ENCODE assay signal across 24 cellular contexts in genomic region chr7:15011289-15011688, GRCh38.
"Had no signal": no experiment of that assay in that cellular context is flagged by ENCODE, and none has a peak within 500 bp of the region (broad histone marks: within the 10 kb centered on the region; RNA-seq: fewer than 3 reads in every experiment).

No MANE protein-coding gene starts in this region.

- H3K27me3 ChIP-seq: esophagus squamous epithelium, gastroesophageal sphincter, neutrophil, spleen, tibial artery, upper lobe of left lung, uterus had no signal

- H3K4me3 ChIP-seq: esophagus squamous epithelium, gastroesophageal sphincter, lung, psoas muscle, spleen, tibial artery, upper lobe of left lung, uterus had no signal

- DNase-seq: effector memory CD4-positive, alpha-beta T cell; esophagus squamous epithelium; foreskin fibroblast; glutamatergic neuron; left colon; left ventricle myocardium superior; naive thymus-derived CD4-positive, alpha-beta T cell; nephron progenitor cell; psoas muscle; retina; spleen; stimulated activated CD4-positive, alpha-beta T cell treated with anti-CD3 and anti-CD28 coated beads, Interleukin-15, amount 100 ng/mL, for 24 hours; stimulated activated CD4-positive, alpha-beta T cell treated with anti-CD3 and anti-CD28 coated beads, Interleukin-1b, Interleukin-23, amount 100 ng/mL, for 48 hours; stimulated activated CD4-positive, alpha-beta T cell treated with anti-CD3 and anti-CD28 coated beads, Interleukin-4, amount 100 ng/mL, for 24 hours; tibial artery; upper lobe of left lung; uterus had no signal

- H3K27ac ChIP-seq: epithelial cell of prostate, esophagus squamous epithelium, gastroesophageal sphincter, neutrophil, psoas muscle, spleen, tibial artery, upper lobe of left lung, uterus had no signal

- H3K4me3 Mint-ChIP-seq: naive thymus-derived CD4-positive, alpha-beta T cell; nephron progenitor cell; stimulated activated memory B cell treated with anti-CD40 and anti-IgM and Interleukin-4, amounts not matched to agents 10 μg/mL and 1 μg/mL and 100 μg/mL, for 72 hours; stimulated activated naive CD8-positive, alpha-beta T cell treated with anti-CD3 and anti-CD28 coated beads, Interleukin-15, Interleukin-2, amounts not matched to agents 100 ng/mL and 50 ng/mL, for 24 hours had no signal

- H3K36me3 ChIP-seq: esophagus squamous epithelium, gastroesophageal sphincter, neutrophil, spleen, tibial artery, upper lobe of left lung, uterus had no signal

- H3K27ac Mint-ChIP-seq: naive thymus-derived CD4-positive, alpha-beta T cell; nephron progenitor cell; stimulated activated memory B cell treated with anti-CD40 and anti-IgM and Interleukin-4, amounts not matched to agents 10 μg/mL and 1 μg/mL and 100 μg/mL, for 72 hours; stimulated activated naive CD8-positive, alpha-beta T cell treated with anti-CD3 and anti-CD28 coated beads, Interleukin-15, Interleukin-2, amounts not matched to agents 100 ng/mL and 50 ng/mL, for 24 hours had no signal

- H3K9me3 ChIP-seq: esophagus squamous epithelium, gastroesophageal sphincter, neutrophil, spleen, tibial artery, upper lobe of left lung, uterus had no signal

- H3K4me1 Mint-ChIP-seq: naive thymus-derived CD4-positive, alpha-beta T cell; stimulated activated memory B cell treated with anti-CD40 and anti-IgM and Interleukin-4, amounts not matched to agents 10 μg/mL and 1 μg/mL and 100 μg/mL, for 72 hours had no signal

- H3K27me3 Mint-ChIP-seq: naive thymus-derived CD4-positive, alpha-beta T cell; stimulated activated memory B cell treated with anti-CD40 and anti-IgM and Interleukin-4, amounts not matched to agents 10 μg/mL and 1 μg/mL and 100 μg/mL, for 72 hours; stimulated activated naive CD8-positive, alpha-beta T cell treated with anti-CD3 and anti-CD28 coated beads, Interleukin-15, Interleukin-2, amounts not matched to agents 100 ng/mL and 50 ng/mL, for 24 hours had no signal

- H3K36me3 Mint-ChIP-seq: naive thymus-derived CD4-positive, alpha-beta T cell; stimulated activated memory B cell treated with anti-CD40 and anti-IgM and Interleukin-4, amounts not matched to agents 10 μg/mL and 1 μg/mL and 100 μg/mL, for 72 hours had no signal

- ATAC-seq: gastroesophageal sphincter; left colon; naive thymus-derived CD4-positive, alpha-beta T cell; psoas muscle; sciatic nerve; stimulated activated memory B cell treated with anti-CD40 and anti-IgM and Interleukin-4, amounts not matched to agents 10 μg/mL and 1 μg/mL and 100 μg/mL, for 72 hours had no signal

- H3K4me1 ChIP-seq: spleen, uterus had no signal

- H3K9me3 Mint-ChIP-seq: nephron progenitor cell; stimulated activated memory B cell treated with anti-CD40 and anti-IgM and Interleukin-4, amounts not matched to agents 10 μg/mL and 1 μg/mL and 100 μg/mL, for 72 hours; stimulated activated naive CD8-positive, alpha-beta T cell treated with anti-CD3 and anti-CD28 coated beads, Interleukin-15, Interleukin-2, amounts not matched to agents 100 ng/mL and 50 ng/mL, for 24 hours had no signal
